ENCODE assay signal across 9 cellular contexts in the genomic region with DNA sequence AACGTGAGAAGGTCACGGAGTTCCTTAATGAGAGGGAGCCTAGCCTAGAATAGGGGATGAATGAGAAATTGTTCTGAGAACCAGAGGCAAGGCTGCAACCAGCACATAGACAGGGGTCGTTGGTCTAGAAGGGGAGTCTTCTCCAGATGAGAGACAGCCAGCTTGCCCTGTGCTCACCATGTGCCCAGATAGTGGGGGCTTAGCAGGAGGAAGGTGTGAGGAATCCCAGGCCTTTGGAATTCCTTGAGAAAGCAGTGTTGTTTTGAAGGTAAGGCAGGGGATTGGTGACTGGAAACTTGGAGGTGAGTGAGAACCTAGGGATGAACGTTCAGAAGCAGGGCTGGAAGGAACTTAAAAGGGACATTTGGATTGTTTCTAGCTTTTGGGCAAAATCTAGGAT. TPM values are rescaled to one million over a fixed set of nuclear protein-coding genes. Genes with fewer than 3 reads are reported as not detected.
DNase-seq lines count a peak whose midpoint lies in the region; ATAC-seq and TF ChIP-seq lines count a peak whose summit lies in the region.
"Had no signal": no experiment of that assay in that cellular context is flagged by ENCODE, and none has a peak within 500 bp of the region (broad histone marks: within the 10 kb centered on the region; RNA-seq: fewer than 3 reads in every experiment).

No MANE protein-coding gene starts in this region.

- BruUV-seq in PC-3 (replicated peaks; lab: Mats Ljungman, UMichigan), result no TSS peak

- H3K4me2 ChIP-seq in PC-3 (ENCODE audit: low read length), result peak overlapping the region; percentile 83

- H3K9me3 Mint-ChIP-seq in progenitor cell of endocrine pancreas (ENCODE audit: low read depth), result no peaks in the 10 kb centered on the region

- DNase-seq in GM06990 (ENCODE audit: extremely low read depth, insufficient read length) (no peak), PC-3 (no peak), progenitor cell of endocrine pancreas (ENCODE audit: low spot score, unreplicated experiment) (no peak), amniotic stem cell (lab: John Stamatoyannopoulos, UW) (no peak), amygdala (lab: John Stamatoyannopoulos, UW) (no peak), NCI-H2081 (lab: John Stamatoyannopoulos, UW) (no peak)

- POLR2A ChIA-PET in PC-3 (lab: Charles Lee; ENCODE audit: unreplicated experiment), result no interaction called here

- peaks cover 41% of the 10 kb centered on the region for H3K4me1 Mint-ChIP-seq in progenitor cell of endocrine pancreas (ENCODE audit: low read depth)

- CTCF ChIA-PET in PC-3 (lab: Charles Lee), result interaction anchor here (0.9 to 1.2 kb wide), 2 partner anchors 16 to 19 kb away, joined by 3 to 4 read pairs; no protein-coding TSS in a partner anchor

- H3K9me3 ChIP-seq in PC-3 (ENCODE audit: low read length), result no peaks in the 10 kb centered on the region
- H3K9me3 ChIP-seq in endocrine pancreas (ENCODE audit: control insufficient read depth, low read length), result no peaks in the 10 kb centered on the region
- H3K9me3 ChIP-seq: MG63 had no signal

- TF ChIP-seq CTCF in GM06990 (IDR thresholded peaks at IDR 0.05; ENCODE audit: insufficient read depth, low read length, poor library complexity, severe bottlenecking), result no peak
- no peak for TF ChIP-seq CTCF in PC-3 (conservative IDR thresholded peaks at IDR 0.05; ENCODE audit: low read depth, low read length)
- no peak for TF ChIP-seq CTCF in progenitor cell of endocrine pancreas (IDR thresholded peaks at IDR 0.05; ENCODE audit: unreplicated experiment)

- ATAC-seq in PC-3, result no peak
- no peak for ATAC-seq in GM18867 (IDR thresholded peaks at IDR 0.05; ENCODE audit: unreplicated experiment)

- H3K4me3 ChIP-seq in GM06990 (replicated peaks; ENCODE audit: low read depth, low read length) (peak overlapping the region; percentile 64; the same call in 1 of the 2 replicates), PC-3 (ENCODE audit: low read length) (peak overlapping the region; percentile 64; the same call in 1 of the 2 replicates), endocrine pancreas (ENCODE audit: control insufficient read depth, insufficient read depth, low read length) (peak overlapping the region; percentile 8)
- H3K4me3 ChIP-seq: MG63 had no signal

- no peaks in the 10 kb centered on the region for H3K27me3 ChIP-seq in GM06990 (replicated peaks; ENCODE audit: control insufficient read depth, insufficient read depth, low read length)
- H3K27me3 ChIP-seq in PC-3 (ENCODE audit: low read length), result no peaks in the 10 kb centered on the region
- H3K27me3 ChIP-seq in endocrine pancreas (ENCODE audit: control insufficient read depth, insufficient read depth, low read length), result no peaks in the 10 kb centered on the region
- H3K27me3 ChIP-seq: MG63 had no signal

- peaks cover 46% of the 10 kb centered on the region for H4K20me1 ChIP-seq in PC-3 (ENCODE audit: low read length)

- H3K36me3 ChIP-seq in GM06990 (ENCODE audit: control insufficient read depth, insufficient read depth, low read length), result peaks cover 9% of the 10 kb centered on the region
- peaks cover 4% of the 10 kb centered on the region; the same call in 1 of the 2 replicates for H3K36me3 ChIP-seq in PC-3 (ENCODE audit: low read depth, low read length)
- no peaks in the 10 kb centered on the region for H3K36me3 ChIP-seq in endocrine pancreas (ENCODE audit: control insufficient read depth, insufficient read depth, low read length)
- H3K36me3 ChIP-seq: MG63 had no signal

- peaks cover 4% of the 10 kb centered on the region for H3F3A ChIP-seq in PC-3 (ENCODE audit: low read length, unreplicated experiment)

- no peaks in the 10 kb centered on the region for H3K9me2 ChIP-seq in PC-3 (replicated peaks; ENCODE audit: low read length)

- no peak overlapping the region for H3K9ac ChIP-seq in PC-3 (ENCODE audit: low read length)
- H3K9ac ChIP-seq in endocrine pancreas (ENCODE audit: control insufficient read depth, insufficient read depth, low read length), result peak overlapping the region; percentile 81

- H3K27me3 Mint-ChIP-seq in progenitor cell of endocrine pancreas, result no peaks in the 10 kb centered on the region

- H2AFZ ChIP-seq in PC-3 (ENCODE audit: low read length), result no peak overlapping the region

- intact Hi-C loops in PC-3 (cut with micrococcal nuclease), result no loop called here

- H3K27ac ChIP-seq in PC-3 (ENCODE audit: low read length), result peak overlapping the region; percentile 88

- H3K79me2 ChIP-seq in PC-3 (ENCODE audit: low read length), result peaks cover 86% of the 10 kb centered on the region

- peaks cover 28% of the 10 kb centered on the region for H3K4me1 ChIP-seq in PC-3 (ENCODE audit: insufficient read depth, low read length)
- peaks cover 8% of the 10 kb centered on the region for H3K4me1 ChIP-seq in endocrine pancreas (ENCODE audit: control insufficient read depth, insufficient read depth, low read length)

- peak overlapping the region; percentile 90 for H3K27ac Mint-ChIP-seq in progenitor cell of endocrine pancreas

- H3K4me3 Mint-ChIP-seq in progenitor cell of endocrine pancreas (ENCODE audit: low read depth), result peak overlapping the region; percentile 46

- H3K36me3 Mint-ChIP-seq in progenitor cell of endocrine pancreas (ENCODE audit: insufficient read depth), result no peaks in the 10 kb centered on the region

RNA-seq across cellular contexts. Expression of a gene that starts 29.4 kb away (rescaled TPM):
- total RNA-seq in PC-3 (2014; rRNA removed) (1.2 and 1.4 TPM in 2 replicates), progenitor cell of endocrine pancreas (39.4 and 39.7 TPM in 2 replicates)

RNA-seq across cellular contexts. Expression of a gene that starts 48.7 kb away (rescaled TPM):
- 60.1 and 66.5 TPM in 2 replicates for total RNA-seq in PC-3 (2014; rRNA removed)
- 55.5 and 59.1 TPM in 2 replicates for total RNA-seq in progenitor cell of endocrine pancreas

RNA-seq across cellular contexts. Expression of a gene that starts 51.2 kb away (rescaled TPM):
- total RNA-seq in PC-3 (2014; rRNA removed) (20.9 and 26.7 TPM in 2 replicates), progenitor cell of endocrine pancreas (60.6 and 62.3 TPM in 2 replicates)

Comparison
In these comparisons a context has a peak if more than half of its experiments do, and no peak if none do; other contexts are left out.
1. H3K4me3 ChIP-seq: peak in every context shown above with its lines; median percentile 64 in GM06990; 64 in PC-3; 8 in endocrine pancreas.
2. RNA of a gene that starts 29.4 kb away (total RNA-seq): 39.4 to 39.7 TPM in progenitor cell of endocrine pancreas; 1.2 to 1.4 TPM in PC-3; every median in the first group is over 10 times any median in the second.